8 cellular contexts compared by ENCODE assay signal in the genomic region with DNA sequence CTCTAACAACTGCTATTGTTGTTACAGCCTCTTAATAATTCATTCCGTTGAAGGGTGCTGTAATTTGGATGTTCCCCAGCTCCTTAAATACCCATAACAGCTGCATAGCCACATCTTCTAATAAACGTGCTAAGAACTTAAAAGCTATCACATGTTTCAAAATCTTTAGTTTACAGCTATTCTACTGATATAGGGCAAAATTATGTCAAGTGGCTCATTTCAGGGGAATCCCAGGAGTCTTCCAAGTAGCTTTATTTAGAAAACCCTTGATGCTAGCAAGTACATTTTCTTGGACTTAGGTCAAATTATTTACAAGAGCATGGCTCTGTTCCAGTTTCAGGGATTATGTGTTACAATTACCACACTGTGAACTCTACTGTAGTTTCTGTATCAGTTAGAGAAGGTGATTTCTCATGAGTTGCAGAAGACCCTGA.
DNase-seq lines count a peak whose midpoint lies in the region; TF ChIP-seq lines count a peak whose summit lies in the region.

No MANE protein-coding gene starts in this region.

- peak; percentile 58 for DNase-seq in DMS 273 treated with DMSO at 0.1 percent for 48 hours (lab: John Stamatoyannopoulos, UW)
- DNase-seq in H4 (ENCODE audit: low spot score) = peak; percentile 62
- DNase-seq in NCI-H2029 (lab: John Stamatoyannopoulos, UW) = peak; percentile 8
- DNase-seq in epithelial cell of esophagus (ENCODE audit: low read depth) = peak; percentile 77
- DNase-seq in AG08396 (ENCODE audit: low spot score) = no peak
- DNase-seq in putamen (ENCODE audit: low spot score) = no peak
- no peak for DNase-seq in GF-D8 (lab: John Stamatoyannopoulos, UW)
- no peak for DNase-seq in NCI-H526 (lab: John Stamatoyannopoulos, UW)

- no peak for TF ChIP-seq CTCF in epithelial cell of esophagus (IDR thresholded peaks at IDR 0.05; ENCODE audit: insufficient read depth, low read depth, low read length, missing control alignments)

- H3K4me3 ChIP-seq in epithelial cell of esophagus (ENCODE audit: low read length) = no peak overlapping the region

Comparison
In these comparisons a context has a peak if more than half of its experiments do, and no peak if none do; other contexts are left out.
1. DNase-seq: peak in DMS 273 treated with DMSO at 0.1 percent for 48 hours (single experiment), H4 (single experiment), NCI-H2029 (single experiment) and epithelial cell of esophagus (single experiment); none in AG08396 (single experiment), putamen (single experiment), GF-D8 (single experiment) and NCI-H526 (0 of 2).